ENCODE assay signal across 11 cellular contexts in genomic region chr4:112509243-112510190, GRCh38. TPM values are rescaled to one million over a fixed set of nuclear protein-coding genes. Genes with fewer than 3 reads are reported as not detected.
DNase-seq lines count a peak whose midpoint lies in the region; ATAC-seq and TF ChIP-seq lines count a peak whose summit lies in the region.
"Had no signal": no experiment of that assay in that cellular context is flagged by ENCODE, and none has a peak within 500 bp of the region (broad histone marks: within the 10 kb centered on the region; RNA-seq: fewer than 3 reads in every experiment).

No MANE protein-coding gene starts in this region.

- peaks cover 81% of the 10 kb centered on the region for H3K27me3 Mint-ChIP-seq in chondrocyte (ENCODE audit: low read depth)

- peaks cover 29% of the 10 kb centered on the region for H3K4me1 Mint-ChIP-seq in chondrocyte (ENCODE audit: low read depth)

- H3K9me3 ChIP-seq in psoas muscle (no peaks in the 10 kb centered on the region), ovary (peaks cover 0 to 2% of the 10 kb centered on the region in 2 donors)
- H3K9me3 ChIP-seq: neutrophil had no signal

- peak overlapping the region; percentile 48 for H3K4me3 ChIP-seq in psoas muscle
- no peak overlapping the region for H3K4me3 ChIP-seq in ovary

- no peak overlapping the region for H3K27ac ChIP-seq in psoas muscle
- no peak overlapping the region for H3K27ac ChIP-seq in ovary
- H3K27ac ChIP-seq: neutrophil had no signal

- H3K9me3 Mint-ChIP-seq in chondrocyte (ENCODE audit: low read depth): peaks cover 2% of the 10 kb centered on the region

- TF ChIP-seq POLR2A in ovary (IDR thresholded peaks at IDR 0.05): no peak

- H3K4me3 Mint-ChIP-seq in chondrocyte (ENCODE audit: unreplicated experiment): peak overlapping the region; percentile 49

- no peaks in the 10 kb centered on the region for H3K36me3 Mint-ChIP-seq in chondrocyte (ENCODE audit: low read depth)

- H3K4me1 ChIP-seq in psoas muscle: peaks cover 5% of the 10 kb centered on the region
- H3K4me1 ChIP-seq in ovary (ENCODE audit: insufficient read depth): peaks cover 13% of the 10 kb centered on the region

- no peaks in the 10 kb centered on the region for H3K36me3 ChIP-seq in psoas muscle (ENCODE audit: insufficient read depth in 1 of 2, low read depth in 1 of 2)
- no peaks in the 10 kb centered on the region for H3K36me3 ChIP-seq in ovary
- H3K36me3 ChIP-seq: neutrophil had no signal

- TF ChIP-seq EP300 in ovary (IDR thresholded peaks at IDR 0.05): no peak

- H3K27ac Mint-ChIP-seq in chondrocyte (ENCODE audit: unreplicated experiment): no peak overlapping the region

- ATAC-seq in psoas muscle (peak in 1 of 4 donors; percentile 55), HG02642 (IDR thresholded peaks at IDR 0.05; ENCODE audit: poor library complexity, unreplicated experiment) (no peak)

- H3K27me3 ChIP-seq in psoas muscle (ENCODE audit: insufficient read depth in 3 of 3, low read length in 2 of 3): peaks cover 7 to 96% (median 30%) of the 10 kb centered on the region in 3 donors
- no peaks in the 10 kb centered on the region for H3K27me3 ChIP-seq in ovary

- TF ChIP-seq CTCF in chondrocyte (IDR thresholded peaks at IDR 0.05) (no peak), psoas muscle (IDR thresholded peaks at IDR 0.05) (no peak), ovary (IDR thresholded peaks at IDR 0.05) (no peak)

- intact Hi-C loops in psoas muscle (cut with DNase I) (no loop called here), ovary (cut with DNase I) (no loop called here)

- 4 to 5% (median 5%) methylated on average over 47 of the region's 47 CpGs for WGBS in psoas muscle, 3 donors
- WGBS in ovary, 3 donors: 2% methylated on average over 47 of the region's 47 CpGs

- DNase-seq in ELR (ENCODE audit: low read depth) (peak; percentile 51), NCI-H128 (lab: John Stamatoyannopoulos, UW; ENCODE audit: unreplicated experiment) (peak; percentile 44), chondrocyte (ENCODE audit: low spot score) (no peak), psoas muscle (no peak), A172 (ENCODE audit: low spot score) (no peak), ovary (no peak), midbrain (lab: John Stamatoyannopoulos, UW) (no peak)
- DNase-seq: NCI-H2107 had no signal

RNA-seq across cellular contexts. Expression of gene NEUROG2, which starts 6.5 kb away (rescaled TPM):
- total RNA-seq in chondrocyte (not detected in 3 replicates), psoas muscle (not detected), ovary (not detected)
- polyA plus RNA-seq in psoas muscle (not detected), ovary (not detected)
- total RNA-seq in A172 (2014; rRNA removed; shearing (Covaris generic)): not detected in 2 replicates
- polyA plus RNA-seq: adipose tissue had no signal

Comparison
In these comparisons a context has a peak if more than half of its experiments do, and no peak if none do; other contexts are left out.
1. DNase-seq: peak in ELR (single experiment) and NCI-H128 (single experiment); none in chondrocyte (single experiment), psoas muscle (0 of 2), A172 (single experiment), ovary (0 of 5) and midbrain (single experiment).